In the genomic region with DNA sequence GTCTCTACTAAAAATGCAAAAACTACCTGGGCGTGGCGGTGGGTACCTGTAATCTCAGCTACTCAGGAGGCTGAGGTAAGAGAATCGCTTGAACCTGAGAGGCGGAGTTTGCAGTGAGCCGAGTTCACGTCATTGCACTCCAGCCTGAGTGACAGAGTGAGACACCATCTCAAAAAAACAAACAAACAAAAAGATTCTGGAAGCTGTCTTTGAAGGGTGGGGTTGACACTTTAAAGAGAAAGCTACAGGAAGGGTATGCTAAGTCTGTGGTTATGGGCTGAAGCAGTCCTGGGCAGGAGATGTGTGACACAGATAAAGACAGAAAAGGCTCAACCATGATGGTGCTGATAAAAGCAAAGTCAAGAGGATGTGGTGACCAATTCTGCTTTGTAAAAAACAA, we compare ENCODE assay signal across 12 cellular contexts.
DNase-seq lines count a peak whose midpoint lies in the region.
"Had no signal": no experiment of that assay in that cellular context is flagged by ENCODE, and none has a peak within 500 bp of the region (broad histone marks: within the 10 kb centered on the region; RNA-seq: fewer than 3 reads in every experiment).

No MANE protein-coding gene starts in this region.

- DNase-seq in activated T-cell treated with anti-CD3 and anti-CD28 coated beads for 24 hours (ENCODE audit: low read depth) (peak; percentile 1), NCI-H1694 treated with DMSO at 0.1 percent for 48 hours (lab: John Stamatoyannopoulos, UW) (no peak), NCI-H1417 (lab: John Stamatoyannopoulos, UW) (no peak), EL (no peak)
- DNase-seq in activated T-cell treated with anti-CD3 and anti-CD28 coated beads, Interleukin-2, amount 50 U/mL, for 48 hours = no peak
- peak; percentile 22 for DNase-seq in activated CD4-positive, alpha-beta T cell treated with anti-CD3 and anti-CD28 coated beads for 48 hours
- peak; percentile 5 for DNase-seq in activated naive CD8-positive, alpha-beta T cell treated with anti-CD3 and anti-CD28 coated beads for 36 hours
- DNase-seq: left ventricle myocardium inferior, NCI-H2029, NCI-H748 treated with DMSO at 0.1 percent for 48 hours had no signal

- H3K4me1 Mint-ChIP-seq in activated naive CD8-positive, alpha-beta T cell treated with anti-CD3 and anti-CD28 coated beads for 36 hours = peaks cover 19% of the 10 kb centered on the region
- H3K4me1 Mint-ChIP-seq in stimulated activated naive CD8-positive, alpha-beta T cell treated with anti-CD3 and anti-CD28 coated beads, Interleukin-15, Interleukin-2, amounts not matched to agents 100 ng/mL and 50 ng/mL, for 24 hours (ENCODE audit: low read depth) = peaks cover 40% of the 10 kb centered on the region

- no peaks in the 10 kb centered on the region for H3K36me3 Mint-ChIP-seq in activated naive CD8-positive, alpha-beta T cell treated with anti-CD3 and anti-CD28 coated beads for 36 hours
- no peaks in the 10 kb centered on the region for H3K36me3 Mint-ChIP-seq in stimulated activated naive CD8-positive, alpha-beta T cell treated with anti-CD3 and anti-CD28 coated beads, Interleukin-15, Interleukin-2, amounts not matched to agents 100 ng/mL and 50 ng/mL, for 24 hours (ENCODE audit: low read depth)

- H3K9me3 Mint-ChIP-seq in activated naive CD8-positive, alpha-beta T cell treated with anti-CD3 and anti-CD28 coated beads for 36 hours = no peaks in the 10 kb centered on the region
- H3K9me3 Mint-ChIP-seq in stimulated activated naive CD8-positive, alpha-beta T cell treated with anti-CD3 and anti-CD28 coated beads, Interleukin-15, Interleukin-2, amounts not matched to agents 100 ng/mL and 50 ng/mL, for 24 hours = peaks cover 8% of the 10 kb centered on the region
- H3K9me3 Mint-ChIP-seq: dendritic cell treated with granulocyte-macrophage colony-stimulating factor and Interleukin-4, amounts not matched to agents 40 ng/mL and 50 ng/mL, for 4 days had no signal

- H3K4me3 Mint-ChIP-seq in activated naive CD8-positive, alpha-beta T cell treated with anti-CD3 and anti-CD28 coated beads for 36 hours = peak overlapping the region; percentile 40
- peak overlapping the region; percentile 44 for H3K4me3 Mint-ChIP-seq in stimulated activated naive CD8-positive, alpha-beta T cell treated with anti-CD3 and anti-CD28 coated beads, Interleukin-15, Interleukin-2, amounts not matched to agents 100 ng/mL and 50 ng/mL, for 24 hours
- H3K4me3 Mint-ChIP-seq: dendritic cell treated with granulocyte-macrophage colony-stimulating factor and Interleukin-4, amounts not matched to agents 40 ng/mL and 50 ng/mL, for 4 days had no signal

- peak overlapping the region; percentile 59 for H3K27ac Mint-ChIP-seq in activated naive CD8-positive, alpha-beta T cell treated with anti-CD3 and anti-CD28 coated beads for 36 hours
- H3K27ac Mint-ChIP-seq in stimulated activated naive CD8-positive, alpha-beta T cell treated with anti-CD3 and anti-CD28 coated beads, Interleukin-15, Interleukin-2, amounts not matched to agents 100 ng/mL and 50 ng/mL, for 24 hours = peak overlapping the region; percentile 59
- H3K27ac Mint-ChIP-seq: dendritic cell treated with granulocyte-macrophage colony-stimulating factor and Interleukin-4, amounts not matched to agents 40 ng/mL and 50 ng/mL, for 4 days had no signal

- no peaks in the 10 kb centered on the region for H3K27me3 Mint-ChIP-seq in activated naive CD8-positive, alpha-beta T cell treated with anti-CD3 and anti-CD28 coated beads for 36 hours
- H3K27me3 Mint-ChIP-seq in stimulated activated naive CD8-positive, alpha-beta T cell treated with anti-CD3 and anti-CD28 coated beads, Interleukin-15, Interleukin-2, amounts not matched to agents 100 ng/mL and 50 ng/mL, for 24 hours = no peaks in the 10 kb centered on the region
- H3K27me3 Mint-ChIP-seq: dendritic cell treated with granulocyte-macrophage colony-stimulating factor and Interleukin-4, amounts not matched to agents 40 ng/mL and 50 ng/mL, for 4 days had no signal

Comparison
In these comparisons a context has a peak if more than half of its experiments do, and no peak if none do; other contexts are left out.
1. DNase-seq: peak in activated T-cell treated with anti-CD3 and anti-CD28 coated beads for 24 hours (single experiment), activated CD4-positive, alpha-beta T cell treated with anti-CD3 and anti-CD28 coated beads for 48 hours (single experiment) and activated naive CD8-positive, alpha-beta T cell treated with anti-CD3 and anti-CD28 coated beads for 36 hours (single experiment); none in activated T-cell treated with anti-CD3 and anti-CD28 coated beads, Interleukin-2, amount 50 U/mL, for 48 hours (0 of 2), NCI-H1694 treated with DMSO at 0.1 percent for 48 hours (single experiment), NCI-H1417 (0 of 3) and EL (single experiment).